Comparison of ENCODE assay signal across 1 cellular context in the genomic region with DNA sequence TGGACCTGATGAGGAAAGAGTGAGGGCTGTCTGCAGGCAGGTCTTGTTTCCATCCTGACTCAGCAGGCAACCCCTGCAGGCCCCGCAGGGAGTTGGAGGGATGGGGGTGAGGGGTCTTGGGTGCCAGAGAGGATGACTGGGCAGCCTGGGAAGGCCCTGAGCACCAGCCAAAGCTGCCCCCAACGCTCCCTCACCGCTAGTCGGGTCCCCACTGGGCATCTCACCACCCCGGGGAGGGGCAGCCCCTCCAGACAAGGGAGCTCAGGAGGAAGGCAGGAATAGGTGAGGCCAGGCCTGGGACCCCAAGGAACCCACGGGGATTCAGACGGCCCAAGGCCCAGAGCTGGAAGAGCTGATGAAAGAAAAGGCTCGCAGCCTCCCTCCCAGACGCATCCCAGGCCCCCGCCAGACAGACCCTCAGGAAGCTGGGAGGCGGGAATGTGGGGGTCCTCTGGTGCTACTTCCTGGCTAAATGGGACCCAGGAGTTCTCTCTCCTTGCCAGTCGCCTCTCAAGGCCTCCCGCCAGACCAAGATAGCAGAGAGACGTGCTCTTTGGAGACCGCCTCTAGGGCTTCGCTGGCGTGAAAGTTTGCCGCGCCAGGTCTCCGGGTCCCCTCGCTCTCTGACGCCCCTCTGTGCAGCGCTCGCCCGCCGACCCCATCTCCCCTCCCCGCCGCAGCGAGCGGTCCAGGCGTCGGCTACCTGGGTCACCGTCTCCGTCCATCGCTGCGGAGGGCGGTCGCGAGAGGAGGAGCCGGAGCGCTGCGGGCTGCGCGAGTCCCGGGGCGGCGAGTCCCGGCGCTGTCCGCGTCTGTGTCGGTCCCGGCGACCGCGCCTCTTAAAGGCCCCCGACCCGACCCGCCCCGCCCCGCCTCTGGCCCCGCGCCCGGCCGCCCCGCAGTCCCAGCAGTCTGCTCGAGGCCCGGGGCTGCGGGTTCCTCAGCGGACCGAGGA.
TF ChIP-seq lines count a peak whose summit lies in the region.

A gene with protein sequence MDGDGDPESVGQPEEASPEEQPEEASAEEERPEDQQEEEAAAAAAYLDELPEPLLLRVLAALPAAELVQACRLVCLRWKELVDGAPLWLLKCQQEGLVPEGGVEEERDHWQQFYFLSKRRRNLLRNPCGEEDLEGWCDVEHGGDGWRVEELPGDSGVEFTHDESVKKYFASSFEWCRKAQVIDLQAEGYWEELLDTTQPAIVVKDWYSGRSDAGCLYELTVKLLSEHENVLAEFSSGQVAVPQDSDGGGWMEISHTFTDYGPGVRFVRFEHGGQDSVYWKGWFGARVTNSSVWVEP (minus strand): TSS at position 814 of the 955 bp plus-strand sequence. CDS start 89 bp downstream, at position 725.

TF ChIP-seq in HepG2, 621 proteins besides CTCF, POLR2A, EP300 and RAD21 (continued from another document):
- TF ChIP-seq SYNCRIP (IDR thresholded peaks at IDR 0.05; ENCODE audit: insufficient read depth, low read depth, low read length) = no peak
- TF ChIP-seq ATF1 (CRISPR knock-in tag; IDR thresholded peaks at IDR 0.05) = no peak
- TF ChIP-seq, protein P1, sequence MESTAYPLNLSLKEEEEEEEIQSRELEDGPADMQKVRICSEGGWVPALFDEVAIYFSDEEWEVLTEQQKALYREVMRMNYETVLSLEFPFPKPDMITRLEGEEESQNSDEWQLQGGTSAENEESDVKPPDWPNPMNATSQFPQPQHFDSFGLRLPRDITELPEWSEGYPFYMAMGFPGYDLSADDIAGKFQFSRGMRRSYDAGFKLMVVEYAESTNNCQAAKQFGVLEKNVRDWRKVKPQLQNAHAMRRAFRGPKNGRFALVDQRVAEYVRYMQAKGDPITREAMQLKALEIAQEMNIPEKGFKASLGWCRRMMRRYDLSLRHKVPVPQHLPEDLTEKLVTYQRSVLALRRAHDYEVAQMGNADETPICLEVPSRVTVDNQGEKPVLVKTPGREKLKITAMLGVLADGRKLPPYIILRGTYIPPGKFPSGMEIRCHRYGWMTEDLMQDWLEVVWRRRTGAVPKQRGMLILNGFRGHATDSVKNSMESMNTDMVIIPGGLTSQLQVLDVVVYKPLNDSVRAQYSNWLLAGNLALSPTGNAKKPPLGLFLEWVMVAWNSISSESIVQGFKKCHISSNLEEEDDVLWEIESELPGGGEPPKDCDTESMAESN (CRISPR knock-in tag; conservative IDR thresholded peaks at IDR 0.05) = peak; percentile 91
- no peak for TF ChIP-seq ZNF713 (CRISPR knock-in tag; IDR thresholded peaks at IDR 0.05)
- TF ChIP-seq TAF1 (CRISPR knock-in tag; IDR thresholded peaks at IDR 0.05) = peak; percentile 54; the same call in 1 of the 2 replicates
- TF ChIP-seq HNRNPLL (IDR thresholded peaks at IDR 0.05; ENCODE audit: low read depth, low read length, poor library complexity, severe bottlenecking) = peak; percentile 33
